Comparison of ENCODE assay signal across 8 cellular contexts in the genomic region with DNA sequence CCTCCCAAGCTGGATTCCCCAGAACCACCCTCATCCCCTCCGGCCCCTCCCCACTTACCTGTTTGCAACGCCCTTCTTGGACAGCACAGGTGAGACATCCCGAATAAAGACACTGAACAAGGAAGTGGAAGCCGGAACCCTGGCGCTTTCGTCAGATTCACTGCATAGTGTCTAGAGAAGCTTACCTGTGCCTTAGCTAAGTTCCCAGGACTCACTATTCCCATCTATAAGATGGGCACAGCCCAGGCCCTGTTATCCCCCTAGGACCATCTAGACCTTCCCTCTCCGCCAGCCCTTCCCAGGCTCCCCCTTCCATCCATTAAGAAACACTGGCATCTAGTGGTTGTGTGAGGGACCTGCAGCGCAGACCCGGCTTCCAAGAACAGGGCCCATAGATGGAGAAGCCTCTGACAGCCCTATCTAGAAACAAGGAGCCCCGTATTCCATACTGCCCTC. TPM values are rescaled to one million over a fixed set of nuclear protein-coding genes. Genes with fewer than 3 reads are reported as not detected.
DNase-seq lines count a peak whose midpoint lies in the region; ATAC-seq and TF ChIP-seq lines count a peak whose summit lies in the region.

No MANE protein-coding gene starts in this region.

- CTCF ChIA-PET in PC-3 (lab: Charles Lee): interaction anchor here (0.7 kb wide), 1 partner anchor 1619 kb away, joined by 7 read pairs; no protein-coding TSS in a partner anchor

- intact Hi-C loops in PC-3 (cut with micrococcal nuclease): loop anchor here (1.0 to 2.0 kb wide), 2 partner anchors 520 to 747 kb away; no protein-coding TSS in a partner anchor

- H2BK120ac ChIP-seq in trophoblast cell (ENCODE audit: insufficient read depth, low read length, poor library complexity): no peak overlapping the region

- H3K9me3 ChIP-seq in PC-3 (ENCODE audit: low read length) (no peaks in the 10 kb centered on the region), trophoblast cell (ENCODE audit: insufficient read depth, low read depth, low read length) (peaks cover 3% of the 10 kb centered on the region)

- POLR2A ChIA-PET in PC-3 (lab: Charles Lee; ENCODE audit: unreplicated experiment): no interaction called here

- H3K27ac ChIP-seq in PC-3 (ENCODE audit: low read length): no peak overlapping the region
- no peak overlapping the region for H3K27ac ChIP-seq in trophoblast cell (ENCODE audit: low read depth, low read length)

- H3K4me1 ChIP-seq in PC-3 (ENCODE audit: insufficient read depth, low read length): 0 out of 2 replicates have a peak, but pooled peaks cover 8% of the 10 kb centered on the region
- H3K4me1 ChIP-seq in trophoblast cell (ENCODE audit: control insufficient read depth in 1 of 2, insufficient read depth in 2 of 2, low read length in 2 of 2): no peaks in the 10 kb centered on the region

- H2AFZ ChIP-seq in PC-3 (ENCODE audit: low read length) (no peak overlapping the region), trophoblast cell (ENCODE audit: insufficient read depth, low read length, poor library complexity) (no peak overlapping the region)

- H4K8ac ChIP-seq in trophoblast cell (ENCODE audit: low read depth, low read length): no peak overlapping the region

- ATAC-seq in PC-3 (peak; percentile 94), GM21717 (IDR thresholded peaks at IDR 0.05; ENCODE audit: unreplicated experiment) (no peak), HG03521 (IDR thresholded peaks at IDR 0.05; ENCODE audit: unreplicated experiment) (no peak)

- no peak overlapping the region for H3K14ac ChIP-seq in trophoblast cell (ENCODE audit: low read length)

- no peaks in the 10 kb centered on the region for H3K9me2 ChIP-seq in PC-3 (replicated peaks; ENCODE audit: low read length)

- H2AK5ac ChIP-seq in trophoblast cell (ENCODE audit: low read length): no peak overlapping the region

- H3K4me2 ChIP-seq in PC-3 (ENCODE audit: low read length) (no peak overlapping the region), trophoblast cell (ENCODE audit: low read length) (no peak overlapping the region)

- no peak overlapping the region for H2BK12ac ChIP-seq in trophoblast cell (ENCODE audit: low read length)

- H3K79me1 ChIP-seq in trophoblast cell (ENCODE audit: low read length): no peaks in the 10 kb centered on the region

- BruUV-seq in PC-3 (replicated peaks; lab: Mats Ljungman, UMichigan): no TSS peak

- H3K9ac ChIP-seq in PC-3 (ENCODE audit: low read length) (no peak overlapping the region), trophoblast cell (ENCODE audit: low read length) (no peak overlapping the region)

- DNase-seq in DMS153 treated with DMSO at 0.1 percent for 48 hours (lab: John Stamatoyannopoulos, UW; ENCODE audit: unreplicated experiment): peak; percentile 70
- peak; percentile 23 for DNase-seq in KG1 (lab: John Stamatoyannopoulos, UW)
- peak; percentile 82 for DNase-seq in PC-3
- DNase-seq in activated gamma-delta T cell treated with anti-CD3 and anti-CD28 coated beads, Interleukin-2, amount 50 U/mL, for 16 hours (ENCODE audit: low read depth): peak; percentile 14
- DNase-seq in globus pallidus (ENCODE audit: low spot score): peak; percentile 49
- DNase-seq in trophoblast cell: peak; percentile 53 to 67

- no peak overlapping the region for H3K18ac ChIP-seq in trophoblast cell (ENCODE audit: low read length)

- no peak overlapping the region for H3K4me3 ChIP-seq in PC-3 (ENCODE audit: low read length)
- no peak overlapping the region for H3K4me3 ChIP-seq in trophoblast cell (ENCODE audit: low read depth, low read length)

- H3K27me3 ChIP-seq in PC-3 (ENCODE audit: low read length) (peaks cover 69% of the 10 kb centered on the region), trophoblast cell (ENCODE audit: insufficient read depth, low read length) (peaks cover 2% of the 10 kb centered on the region)

- H4K91ac ChIP-seq in trophoblast cell (ENCODE audit: low read depth, low read length): no peak overlapping the region

- no peak overlapping the region for H3K4ac ChIP-seq in trophoblast cell (ENCODE audit: low read depth, low read length)

- WGBS in trophoblast cell (ENCODE audit: extremely low coverage, insufficient coverage, insufficient read length): no CpG with 5 or more reads among the region's 10 CpGs

- H3K23ac ChIP-seq in trophoblast cell (ENCODE audit: low read length): no peak overlapping the region

- H3K36me3 ChIP-seq in PC-3 (ENCODE audit: low read depth, low read length) (no peaks in the 10 kb centered on the region), trophoblast cell (ENCODE audit: control insufficient read depth in 1 of 2, insufficient read depth in 2 of 2, low read length in 2 of 2) (no peaks in the 10 kb centered on the region)

- no peaks in the 10 kb centered on the region for H3F3A ChIP-seq in PC-3 (ENCODE audit: low read length, unreplicated experiment)

- H3K79me2 ChIP-seq in PC-3 (ENCODE audit: low read length): no peaks in the 10 kb centered on the region
- H3K79me2 ChIP-seq in trophoblast cell (ENCODE audit: control insufficient read depth, insufficient read depth, low read length, poor library complexity): no peaks in the 10 kb centered on the region

- no peak overlapping the region for H4K12ac ChIP-seq in trophoblast cell (ENCODE audit: low read depth, low read length)

- no peak overlapping the region for H2BK5ac ChIP-seq in trophoblast cell (ENCODE audit: low read depth, low read length, poor library complexity)

- no peaks in the 10 kb centered on the region for H4K20me1 ChIP-seq in PC-3 (ENCODE audit: low read length)

- TF ChIP-seq CTCF in PC-3 (conservative IDR thresholded peaks at IDR 0.05; ENCODE audit: low read depth, low read length): peak; percentile 97

RNA-seq across cellular contexts. Expression of gene RPL38, which starts 26.9 kb away (rescaled TPM):
- 2,878 and 3,689 TPM in 2 replicates for total RNA-seq in PC-3 (2014; rRNA removed)
- polyA plus RNA-seq in trophoblast cell (2013): 3,156 and 3,255 TPM in 2 replicates

RNA-seq across cellular contexts. Expression of gene TTYH2, which starts 36.8 kb away (rescaled TPM):
- total RNA-seq in PC-3 (2014; rRNA removed): 17.6 and 21.0 TPM in 2 replicates
- 2.8 and 3.0 TPM in 2 replicates for polyA plus RNA-seq in trophoblast cell (2013)

Comparison
In these comparisons a context has a peak if more than half of its experiments do, and no peak if none do; other contexts are left out.
1. DNase-seq: peak in every context shown above with its lines; median percentile 82 in PC-3; 70 in DMS153 treated with DMSO at 0.1 percent for 48 hours; 60 in trophoblast cell; 49 in globus pallidus; 23 in KG1; 14 in activated gamma-delta T cell treated with anti-CD3 and anti-CD28 coated beads, Interleukin-2, amount 50 U/mL, for 16 hours.